In genomic region chr3:171615281-171615680, GRCh38 we compare ENCODE assay signal across 1 cellular context.
TF ChIP-seq lines count a peak whose summit lies in the region.

No MANE protein-coding gene starts in this region.

TF ChIP-seq in GM23338, 12 proteins besides CTCF, POLR2A, EP300 and RAD21 (continued from another document):
- TF ChIP-seq ZNF462 (CRISPR knock-in tag; IDR thresholded peaks at IDR 0.05), result no peak
TF ChIP-seq in GM23338: peak in this region for 0.
